9 cellular contexts compared by ENCODE assay signal in the genomic region with DNA sequence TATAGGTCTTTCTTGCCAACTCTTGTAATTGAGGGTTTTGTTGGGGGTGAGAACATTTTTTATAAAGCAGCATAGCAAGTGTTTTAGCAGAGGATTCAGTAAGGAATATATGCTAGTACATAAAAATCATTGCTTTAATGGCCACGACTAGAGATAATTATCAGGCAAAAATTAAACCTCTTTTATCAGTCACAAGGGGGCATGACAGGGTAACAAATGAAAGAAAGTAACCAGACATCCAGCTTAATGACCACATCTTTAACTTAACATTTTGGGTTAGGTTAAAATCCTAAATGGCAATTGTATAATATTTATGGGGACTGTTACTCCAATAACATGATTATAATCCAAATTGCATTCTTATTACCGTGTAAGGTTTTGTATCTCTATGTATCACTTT.
DNase-seq lines count a peak whose midpoint lies in the region; ATAC-seq and TF ChIP-seq lines count a peak whose summit lies in the region.
"Had no signal": no experiment of that assay in that cellular context is flagged by ENCODE, and none has a peak within 500 bp of the region (broad histone marks: within the 10 kb centered on the region; RNA-seq: fewer than 3 reads in every experiment).

No MANE protein-coding gene starts in this region.

- H3K27ac ChIP-seq in C4-2B (no peak overlapping the region), RWPE1 (no peak overlapping the region), thyroid gland (no peak overlapping the region), body of pancreas (no peak overlapping the region)

- H3K4me1 ChIP-seq in thyroid gland, result no peaks in the 10 kb centered on the region
- H3K4me1 ChIP-seq in body of pancreas, result no peaks in the 10 kb centered on the region

- ATAC-seq in HG03520 (IDR thresholded peaks at IDR 0.05; ENCODE audit: unreplicated experiment), result no peak
- ATAC-seq in body of pancreas, result no peak

- intact Hi-C loops in thyroid gland (cut with DNase I), result no loop called here
- intact Hi-C loops in body of pancreas (cut with DNase I), result no loop called here

- WGBS in thyroid gland, 2 donors, result 49 to 54% methylated on average over 2 of the region's 2 CpGs
- 24 to 26% methylated on average over 2 of the region's 2 CpGs for WGBS in body of pancreas, 2 donors

- TF ChIP-seq POLR2A in thyroid gland (IDR thresholded peaks at IDR 0.05) (no peak), body of pancreas (IDR thresholded peaks at IDR 0.05) (no peak)

- POLR2A ChIA-PET in RWPE1 (lab: Yijun Ruan, JAX; ENCODE audit: low non-redundant PET), result no interaction called here

- peak; percentile 10 for DNase-seq in LHCN-M2 (ENCODE audit: low read depth)
- DNase-seq in RWPE1 (ENCODE audit: low spot score), result peak; percentile 3
- DNase-seq in glomerular endothelial cell (ENCODE audit: extremely low read depth, low read depth, low spot score), result peak; percentile 23
- DNase-seq in thyroid gland, result no peak
- DNase-seq in NOMO-1 (lab: John Stamatoyannopoulos, UW; ENCODE audit: unreplicated experiment in 2 of 2), result no peak
- DNase-seq in body of pancreas, result no peak
- DNase-seq: activated CD4-positive, alpha-beta memory T cell treated with anti-CD3 and anti-CD28 coated beads for 36 hours had no signal

- H3K4me3 ChIP-seq in thyroid gland (replicated peaks in 1 of 3) (no peak overlapping the region), body of pancreas (no peak overlapping the region)

- CTCF ChIA-PET in RWPE1 (lab: Yijun Ruan, JAX), result interaction anchor here (0.6 to 1.3 kb wide), 6 partner anchors 73 to 293 kb away, joined by 3 to 8 read pairs (median 4); no protein-coding TSS in a partner anchor

- H3K27me3 ChIP-seq in thyroid gland (no peaks in the 10 kb centered on the region), body of pancreas (no peaks in the 10 kb centered on the region)

- no peaks in the 10 kb centered on the region for H3K9me3 ChIP-seq in thyroid gland
- H3K9me3 ChIP-seq in body of pancreas, result no peaks in the 10 kb centered on the region

- H3K36me3 ChIP-seq in thyroid gland (no peaks in the 10 kb centered on the region), body of pancreas (replicated peaks in 1 of 2; ENCODE audit: insufficient read depth in 1 of 2, low read depth in 2 of 2) (no peaks in the 10 kb centered on the region)

- TF ChIP-seq CTCF in C4-2B (conservative IDR thresholded peaks at IDR 0.05), result peak; percentile 31
- TF ChIP-seq CTCF in RWPE1 (conservative IDR thresholded peaks at IDR 0.05; ENCODE audit: low read depth), result peak; percentile 22; the same call in 1 of the 2 replicates
- no peak for TF ChIP-seq CTCF in thyroid gland (IDR thresholded peaks at IDR 0.05)
- TF ChIP-seq CTCF in body of pancreas (IDR thresholded peaks at IDR 0.05), result no peak

Comparison
In these comparisons a context has a peak if more than half of its experiments do, and no peak if none do; other contexts are left out.
1. CTCF ChIP-seq: peak in C4-2B (single experiment) and RWPE1 (single experiment); none in thyroid gland (0 of 6) and body of pancreas (0 of 7).
2. DNase-seq: peak in LHCN-M2 (single experiment), RWPE1 (single experiment) and glomerular endothelial cell (single experiment); none in thyroid gland (0 of 2), NOMO-1 (0 of 2) and body of pancreas (0 of 4).